In genomic region chr9:98850851-98851729, GRCh38 we compare ENCODE assay signal across 1 cellular context.
TF ChIP-seq lines count a peak whose summit lies in the region.

No MANE protein-coding gene starts in this region.

TF ChIP-seq in IMR-90, 13 proteins besides CTCF, POLR2A, EP300 and RAD21:
- no peak for TF ChIP-seq MAFK (IDR thresholded peaks at IDR 0.05; ENCODE audit: low read depth, low read length)
- no peak for TF ChIP-seq MXI1 (IDR thresholded peaks at IDR 0.05; ENCODE audit: borderline replicate concordance, low read depth, low read length)
- no peak for TF ChIP-seq MAZ (IDR thresholded peaks at IDR 0.05; ENCODE audit: borderline replicate concordance, low read depth, low read length)
- no peak for TF ChIP-seq NFE2L2 (IDR thresholded peaks at IDR 0.05; ENCODE audit: low read depth, low read length)
- TF ChIP-seq FOS (IDR thresholded peaks at IDR 0.05; ENCODE audit: low read depth, low read length), result no peak
- TF ChIP-seq RCOR1 (IDR thresholded peaks at IDR 0.05; ENCODE audit: insufficient replicate concordance, low read length), result no peak
- TF ChIP-seq ELK1 (IDR thresholded peaks at IDR 0.05; ENCODE audit: borderline replicate concordance, low read depth, low read length), result no peak
- no peak for TF ChIP-seq USF2 (IDR thresholded peaks at IDR 0.05; ENCODE audit: low read depth, low read length)
- TF ChIP-seq CHD1 (IDR thresholded peaks at IDR 0.05; ENCODE audit: low read depth, low read length), result no peak
- no peak for TF ChIP-seq SMC3 (IDR thresholded peaks at IDR 0.05; ENCODE audit: low read depth, low read length)
- no peak for TF ChIP-seq CEBPB (IDR thresholded peaks at IDR 0.05; ENCODE audit: low read depth, low read length)
- TF ChIP-seq BHLHE40 (IDR thresholded peaks at IDR 0.05; ENCODE audit: low read depth, low read length), result no peak
- no peak for TF ChIP-seq RFX5 (IDR thresholded peaks at IDR 0.05; ENCODE audit: low read depth, low read length)
